Comparison of ENCODE assay signal across 11 cellular contexts in genomic region chr9:70902705-70903131, GRCh38.
A peak's percentile ranks its signal among the peaks of the same experiment; 100 is the strongest.
DNase-seq lines count a peak whose midpoint lies in the region; ATAC-seq and TF ChIP-seq lines count a peak whose summit lies in the region.
"Had no signal": no experiment of that assay in that cellular context is flagged by ENCODE, and none has a peak within 500 bp of the region (broad histone marks: within the 10 kb centered on the region; RNA-seq: fewer than 3 reads in every experiment).

No MANE protein-coding gene starts in this region.

- TF ChIP-seq CTCF in foreskin keratinocyte (conservative IDR thresholded peaks at IDR 0.05) = no peak

- H3K4me1 ChIP-seq in foreskin keratinocyte = peaks cover 19% of the 10 kb centered on the region
- H3K4me1 ChIP-seq: transverse colon had no signal

- H3K27me3 ChIP-seq in foreskin keratinocyte = no peaks in the 10 kb centered on the region
- H3K27me3 ChIP-seq: transverse colon had no signal

- ATAC-seq in foreskin keratinocyte = peak; percentile 97

- H3K27ac ChIP-seq in foreskin keratinocyte = peak overlapping the region; percentile 72
- H3K27ac ChIP-seq: 22Rv1, transverse colon had no signal

- DNase-seq in DMS53 (lab: John Stamatoyannopoulos, UW) (peak; percentile 1), DMS53 treated with DMSO at 0.1 percent for 48 hours (lab: John Stamatoyannopoulos, UW; ENCODE audit: unreplicated experiment) (no peak), RKO (ENCODE audit: low spot score) (peak; percentile 93), foreskin keratinocyte (peak; percentile 97 to 98), superior temporal gyrus (ENCODE audit: extremely low spot score) (peak; percentile 33), KG1 (lab: John Stamatoyannopoulos, UW) (no peak)
- no peak for DNase-seq in activated effector memory CD4-positive, alpha-beta T cell treated with Interleukin-2 at 50 U/mL for 16 hours
- DNase-seq in stimulated activated CD4-positive, alpha-beta T cell treated with anti-CD3 and anti-CD28 coated beads, Interleukin-4, amount 100 ng/mL, for 4 hours = no peak
- DNase-seq: nephron progenitor cell, transverse colon had no signal

Comparison
In these comparisons a context has a peak if more than half of its experiments do, and no peak if none do; other contexts are left out.
1. DNase-seq: peak in DMS53 (single experiment), RKO (single experiment), foreskin keratinocyte (2 of 2) and superior temporal gyrus (single experiment); none in DMS53 treated with DMSO at 0.1 percent for 48 hours (single experiment), activated effector memory CD4-positive, alpha-beta T cell treated with Interleukin-2 at 50 U/mL for 16 hours (single experiment), stimulated activated CD4-positive, alpha-beta T cell treated with anti-CD3 and anti-CD28 coated beads, Interleukin-4, amount 100 ng/mL, for 4 hours (0 of 2) and KG1 (single experiment).